8 cellular contexts compared by ENCODE assay signal in genomic region chr5:154850255-154851062, GRCh38. TPM values are rescaled to one million over a fixed set of nuclear protein-coding genes. Genes with fewer than 3 reads are reported as not detected.
A peak's percentile ranks its signal among the peaks of the same experiment; 100 is the strongest.
DNase-seq lines count a peak whose midpoint lies in the region; ATAC-seq and TF ChIP-seq lines count a peak whose summit lies in the region.

FAXDC2 (minus strand) TSS chr5:154850603; CDS start chr5:154838178, 12,425 bp downstream.

- peak within 1 kb of the TSS; percentile 5 for H3K27ac Mint-ChIP-seq in activated T-helper 2 cell treated with anti-CD3 and anti-CD28 coated beads, Interferon-gamma antibody, Interleukin-2, Interleukin-4, amounts not matched to agents 10 μg/mL and 5 μg/mL and 100 μg/mL, durations not matched to agents 14 hours and 24 hours and 36 hours
- peak within 1 kb of the TSS in 3 of 10 donors; percentile 27 to 54 (median 41) for H3K27ac Mint-ChIP-seq in naive thymus-derived CD8-positive, alpha-beta T cell

- CTCF ChIA-PET in GM10248 (lab: Yijun Ruan, JAX), result interaction anchor here (1.0 to 1.5 kb wide), 3 partner anchors 10 to 13 kb away, joined by 3 to 5 read pairs (median 3); no protein-coding TSS in a partner anchor

- no peak for TF ChIP-seq CTCF in GM10248 (IDR thresholded peaks at IDR 0.05; ENCODE audit: control extremely low read depth, extremely low read depth, low read depth, missing control alignments)

- intact Hi-C loops in activated T-helper 2 cell treated with anti-CD3 and anti-CD28 coated beads, Interferon-gamma antibody, Interleukin-2, Interleukin-4, amounts not matched to agents 10 μg/mL and 5 μg/mL and 100 μg/mL, durations not matched to agents 14 hours and 24 hours and 36 hours (cut with micrococcal nuclease), result loop anchor here (10.0 kb wide), 2 partner anchors 636 to 816 kb away; partner anchors contain the start of genes FAM114A2 and MFAP3
- intact Hi-C loops in Right ventricle myocardium inferior (cut with DNase I), result loop anchor here (10.0 kb wide), 1 partner anchor 376 kb away; the partner anchor contains the start of gene HAND1

- H3K27me3 Mint-ChIP-seq in activated T-helper 2 cell treated with anti-CD3 and anti-CD28 coated beads, Interferon-gamma antibody, Interleukin-2, Interleukin-4, amounts not matched to agents 10 μg/mL and 5 μg/mL and 100 μg/mL, durations not matched to agents 14 hours and 24 hours and 36 hours (ENCODE audit: low read depth), result no peaks in the 10 kb centered on the region
- H3K27me3 Mint-ChIP-seq in naive thymus-derived CD8-positive, alpha-beta T cell, result no peaks in the 10 kb centered on the region

- POLR2A ChIA-PET in GM10248 (lab: Yijun Ruan, JAX), result no interaction called here
- POLR2A ChIA-PET in naive thymus-derived CD8-positive, alpha-beta T cell (lab: Charles Lee), result no interaction called here

- no peak within 1 kb of the TSS for H3K4me3 Mint-ChIP-seq in activated T-helper 2 cell treated with anti-CD3 and anti-CD28 coated beads, Interferon-gamma antibody, Interleukin-2, Interleukin-4, amounts not matched to agents 10 μg/mL and 5 μg/mL and 100 μg/mL, durations not matched to agents 14 hours and 24 hours and 36 hours (ENCODE audit: low read depth)
- peak within 1 kb of the TSS in 2 of 10 donors; percentile 3 to 37 for H3K4me3 Mint-ChIP-seq in naive thymus-derived CD8-positive, alpha-beta T cell

- DNase-seq in GM10248 (ENCODE audit: extremely low spot score), result peak; percentile 48
- DNase-seq in activated T-helper 2 cell treated with anti-CD3 and anti-CD28 coated beads, Interferon-gamma antibody, Interleukin-2, Interleukin-4, amounts not matched to agents 10 μg/mL and 5 μg/mL and 100 μg/mL, durations not matched to agents 14 hours and 24 hours and 36 hours (ENCODE audit: low spot score), result no peak
- DNase-seq in Right ventricle myocardium inferior (ENCODE audit: missing footprints), result peak; percentile 82
- DNase-seq in non-pigmented ciliary epithelial cell (ENCODE audit: low read depth), result peak; percentile 55
- no peak for DNase-seq in naive thymus-derived CD8-positive, alpha-beta T cell
- DNase-seq in UCSD-AML1 (lab: John Stamatoyannopoulos, UW; ENCODE audit: unreplicated experiment), result no peak

- ATAC-seq in Right ventricle myocardium inferior (peak; percentile 99), GM21619 (IDR thresholded peaks at IDR 0.05; ENCODE audit: unreplicated experiment) (no peak), HG02588 (IDR thresholded peaks at IDR 0.05; ENCODE audit: unreplicated experiment) (no peak)
- no peak for ATAC-seq in naive thymus-derived CD8-positive, alpha-beta T cell

- H3K36me3 Mint-ChIP-seq in activated T-helper 2 cell treated with anti-CD3 and anti-CD28 coated beads, Interferon-gamma antibody, Interleukin-2, Interleukin-4, amounts not matched to agents 10 μg/mL and 5 μg/mL and 100 μg/mL, durations not matched to agents 14 hours and 24 hours and 36 hours (ENCODE audit: low read depth), result peaks cover 1% of the 10 kb centered on the region
- no peaks in the 10 kb centered on the region for H3K36me3 Mint-ChIP-seq in naive thymus-derived CD8-positive, alpha-beta T cell

- H3K4me1 Mint-ChIP-seq in activated T-helper 2 cell treated with anti-CD3 and anti-CD28 coated beads, Interferon-gamma antibody, Interleukin-2, Interleukin-4, amounts not matched to agents 10 μg/mL and 5 μg/mL and 100 μg/mL, durations not matched to agents 14 hours and 24 hours and 36 hours (ENCODE audit: low read depth), result peaks cover 16% of the 10 kb centered on the region
- H3K4me1 Mint-ChIP-seq in naive thymus-derived CD8-positive, alpha-beta T cell, result peaks cover 0 to 10% (median 4%) of the 10 kb centered on the region in 4 donors

- no peaks in the 10 kb centered on the region for H3K9me3 Mint-ChIP-seq in activated T-helper 2 cell treated with anti-CD3 and anti-CD28 coated beads, Interferon-gamma antibody, Interleukin-2, Interleukin-4, amounts not matched to agents 10 μg/mL and 5 μg/mL and 100 μg/mL, durations not matched to agents 14 hours and 24 hours and 36 hours
- H3K9me3 Mint-ChIP-seq in naive thymus-derived CD8-positive, alpha-beta T cell, result no peaks in the 10 kb centered on the region

RNA-seq across cellular contexts. Expression of gene FAXDC2, which starts in this region (rescaled TPM):
- not detected in 2 replicates for total RNA-seq in activated T-helper 2 cell treated with anti-CD3 and anti-CD28 coated beads, Interferon-gamma antibody, Interleukin-2, Interleukin-4, amounts not matched to agents 10 μg/mL and 5 μg/mL and 100 μg/mL, durations not matched to agents 14 hours and 24 hours and 36 hours
- total RNA-seq in Right ventricle myocardium inferior, result 27.6 TPM
- under 1 TPM; 0.22 to 0.86 TPM for total RNA-seq in naive thymus-derived CD8-positive, alpha-beta T cell
- under 1 TPM in 2 of 3 donors, not detected in 1; 0.34 to 0.67 TPM for polyA plus RNA-seq in naive thymus-derived CD8-positive, alpha-beta T cell

Comparison
In these comparisons a context has a peak if more than half of its experiments do, and no peak if none do; other contexts are left out.
1. RNA of gene FAXDC2 (total RNA-seq): 27.6 TPM in Right ventricle myocardium inferior (single experiment); 0.22 to 0.86 TPM in naive thymus-derived CD8-positive, alpha-beta T cell and not detected in activated T-helper 2 cell treated with anti-CD3 and anti-CD28 coated beads, Interferon-gamma antibody, Interleukin-2, Interleukin-4, amounts not matched to agents 10 μg/mL and 5 μg/mL and 100 μg/mL, durations not matched to agents 14 hours and 24 hours and 36 hours; every median in the first group is over 10 times any median in the second.
2. DNase-seq: peak in GM10248 (single experiment), Right ventricle myocardium inferior (single experiment) and non-pigmented ciliary epithelial cell (single experiment); none in activated T-helper 2 cell treated with anti-CD3 and anti-CD28 coated beads, Interferon-gamma antibody, Interleukin-2, Interleukin-4, amounts not matched to agents 10 μg/mL and 5 μg/mL and 100 μg/mL, durations not matched to agents 14 hours and 24 hours and 36 hours (single experiment), naive thymus-derived CD8-positive, alpha-beta T cell (0 of 10) and UCSD-AML1 (single experiment).